In the genomic region with DNA sequence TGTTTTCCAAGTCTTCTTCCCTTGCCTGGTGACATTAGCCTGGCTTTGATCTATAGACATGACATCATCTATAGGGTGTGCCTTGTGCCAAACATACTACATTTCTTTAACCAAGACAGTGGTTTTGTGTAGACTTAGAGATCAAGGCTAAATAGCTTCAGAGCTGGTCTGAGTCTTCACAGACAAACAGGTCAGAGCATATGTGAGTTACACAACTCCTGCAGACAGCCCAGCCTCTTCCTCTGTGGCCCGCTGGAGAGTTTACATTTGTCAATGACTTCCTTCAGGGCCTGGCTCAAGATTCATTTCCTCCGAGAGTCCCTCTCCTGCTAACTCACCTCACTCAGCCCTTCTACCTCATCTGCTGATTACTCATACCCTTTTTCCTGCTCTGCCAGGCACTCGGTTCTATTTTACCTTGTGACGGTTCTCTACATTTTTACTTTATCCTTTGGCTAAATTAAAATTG, we compare ENCODE assay signal across 9 cellular contexts.
DNase-seq lines count a peak whose midpoint lies in the region; ATAC-seq and TF ChIP-seq lines count a peak whose summit lies in the region.
"Had no signal": no experiment of that assay in that cellular context is flagged by ENCODE, and none has a peak within 500 bp of the region (broad histone marks: within the 10 kb centered on the region; RNA-seq: fewer than 3 reads in every experiment).

No MANE protein-coding gene starts in this region.

- H3K4me3 ChIP-seq in endodermal cell (ENCODE audit: low read length) (no peak overlapping the region), mucosa of descending colon (no peak overlapping the region)

- H3K27me3 ChIP-seq in endodermal cell (ENCODE audit: control insufficient read depth, insufficient read depth, low read length, poor library complexity, severe bottlenecking): no peaks in the 10 kb centered on the region

- H3K4me3 Mint-ChIP-seq in endodermal cell: no peak overlapping the region

- H3K9me3 ChIP-seq in endodermal cell (ENCODE audit: control insufficient read depth, low read length) (no peaks in the 10 kb centered on the region), mucosa of descending colon (no peaks in the 10 kb centered on the region)

- H3K36me3 Mint-ChIP-seq in endodermal cell (ENCODE audit: low read depth): no peaks in the 10 kb centered on the region

- H3K27ac Mint-ChIP-seq in endodermal cell: no peak overlapping the region

- H3K36me3 ChIP-seq in endodermal cell (ENCODE audit: control insufficient read depth, insufficient read depth, low read length) (no peaks in the 10 kb centered on the region), mucosa of descending colon (ENCODE audit: low read depth) (no peaks in the 10 kb centered on the region)

- H3K9ac ChIP-seq in endodermal cell (ENCODE audit: extremely low read depth, low read length, poor library complexity, severe bottlenecking): no peak overlapping the region

- H3K27me3 Mint-ChIP-seq in endodermal cell (ENCODE audit: insufficient read depth): no peaks in the 10 kb centered on the region

- H3K9me3 Mint-ChIP-seq in endodermal cell: no peaks in the 10 kb centered on the region

- peak; percentile 27 to 48 for ATAC-seq in activated CD4-positive, CD25-positive, alpha-beta regulatory T cell treated with anti-CD3 and anti-CD28 coated beads, Interleukin-2, amount 50 U/mL, for 24 hours
- ATAC-seq in mucosa of descending colon: peak; percentile 76
- no peak for ATAC-seq in HG03108 (IDR thresholded peaks at IDR 0.05; ENCODE audit: unreplicated experiment)

- DNase-seq in activated CD4-positive, CD25-positive, alpha-beta regulatory T cell treated with anti-CD3 and anti-CD28 coated beads, Interleukin-2, amount 50 U/mL, for 72 hours: no peak
- DNase-seq in RPMI7951 (ENCODE audit: low read depth): peak; percentile 66
- DNase-seq in endodermal cell: peak; percentile 67
- peak in 1 of 3 donors; percentile 29 for DNase-seq in mucosa of descending colon
- DNase-seq in cortex of kidney (lab: John Stamatoyannopoulos, UW): no peak
- DNase-seq in COLO668 (lab: John Stamatoyannopoulos, UW; ENCODE audit: unreplicated experiment): no peak

- TF ChIP-seq CTCF in endodermal cell (conservative IDR thresholded peaks at IDR 0.05) (no peak), mucosa of descending colon (IDR thresholded peaks at IDR 0.05) (no peak)

- intact Hi-C loops in mucosa of descending colon (cut with DNase I, micrococcal nuclease): no loop called here

- 50 to 61% methylated on average over 1 to 4 of the region's 4 CpGs for WGBS in endodermal cell (ENCODE audit: insufficient coverage in 1 of 2, insufficient read length in 1 of 2), 2 experiments

- peak overlapping the region; percentile 70 for H3K27ac ChIP-seq in endodermal cell (ENCODE audit: low read depth, low read length)
- H3K27ac ChIP-seq: C4-2B had no signal

- H3K4me1 ChIP-seq in endodermal cell (ENCODE audit: control insufficient read depth, insufficient read depth, low read length) (no peaks in the 10 kb centered on the region), mucosa of descending colon (ENCODE audit: low read depth) (no peaks in the 10 kb centered on the region)

- peaks cover 11% of the 10 kb centered on the region for H3K4me1 Mint-ChIP-seq in endodermal cell

Comparison
In these comparisons a context has a peak if more than half of its experiments do, and no peak if none do; other contexts are left out.
1. DNase-seq: peak in RPMI7951 (single experiment) and endodermal cell (single experiment); none in activated CD4-positive, CD25-positive, alpha-beta regulatory T cell treated with anti-CD3 and anti-CD28 coated beads, Interleukin-2, amount 50 U/mL, for 72 hours (single experiment), cortex of kidney (single experiment) and COLO668 (single experiment).